Comparison of ENCODE assay signal across 1 cellular context in genomic region chr22:32994921-32995320, GRCh38.
TF ChIP-seq lines count a peak whose summit lies in the region.

No MANE protein-coding gene starts in this region.

TF ChIP-seq in SK-N-SH, 30 proteins besides CTCF, POLR2A, EP300 and RAD21 (continued from another document):
- TF ChIP-seq IRF3 (IDR thresholded peaks at IDR 0.05; ENCODE audit: low read depth, low read length) (no peak), JUND (IDR thresholded peaks at IDR 0.05) (no peak), CHD2 (IDR thresholded peaks at IDR 0.05; ENCODE audit: low read length, partially characterized antibody) (no peak), GABPA (IDR thresholded peaks at IDR 0.05; ENCODE audit: low read depth) (no peak), SMC3 (IDR thresholded peaks at IDR 0.05; ENCODE audit: low read depth, low read length) (no peak), PBX3 (IDR thresholded peaks at IDR 0.05) (no peak), TCF12 (IDR thresholded peaks at IDR 0.05) (no peak), MAX (IDR thresholded peaks at IDR 0.05; ENCODE audit: low read depth) (no peak), USF1 (IDR thresholded peaks at IDR 0.05; ENCODE audit: borderline replicate concordance, low read depth) (no peak), USF2 (IDR thresholded peaks at IDR 0.05; ENCODE audit: borderline replicate concordance, low read depth, low read length) (no peak), MXI1 (IDR thresholded peaks at IDR 0.05; ENCODE audit: low read depth, low read length) (no peak), ELF1 (IDR thresholded peaks at IDR 0.05) (no peak), NRF1 (IDR thresholded peaks at IDR 0.05; ENCODE audit: low read depth, low read length) (no peak), YY1 (IDR thresholded peaks at IDR 0.05; ENCODE audit: low read depth) (no peak), NFIC (IDR thresholded peaks at IDR 0.05; ENCODE audit: borderline replicate concordance) (no peak), GATA2 (CRISPR knock-in tag; IDR thresholded peaks at IDR 0.05) (no peak), RXRA (IDR thresholded peaks at IDR 0.05; ENCODE audit: borderline replicate concordance, low read depth) (no peak), EZH2phosphoT487 (IDR thresholded peaks at IDR 0.05; ENCODE audit: borderline replicate concordance, low read depth) (no peak), REST (IDR thresholded peaks at IDR 0.05; ENCODE audit: low read depth, low read length) (no peak)
